In genomic region chr10:7412482-7413251, GRCh38 we compare ENCODE assay signal across 8 cellular contexts. TPM values are rescaled to one million over a fixed set of nuclear protein-coding genes. Genes with fewer than 3 reads are reported as not detected.
DNase-seq lines count a peak whose midpoint lies in the region; ATAC-seq and TF ChIP-seq lines count a peak whose summit lies in the region.

No MANE protein-coding gene starts in this region.

- in situ Hi-C loops in ACHN (cut with HindIII; ENCODE audit: low pct_ligation_motif_present, low pct_unique_long_range_greater_than_20kb, low sequenced_read_pairs): no loop called here

- H3K4me1 Mint-ChIP-seq in activated T-cell treated with anti-CD3 and anti-CD28 coated beads, Interleukin-2, amount 50 U/mL, for 4 hours (ENCODE audit: low read depth): peaks cover 29% of the 10 kb centered on the region

- H3K36me3 Mint-ChIP-seq in activated T-cell treated with anti-CD3 and anti-CD28 coated beads, Interleukin-2, amount 50 U/mL, for 4 hours (ENCODE audit: insufficient read depth): no peaks in the 10 kb centered on the region

- WGBS in hepatocyte (ENCODE audit: low lambda C conversion rate, missing lambda C conversion rate): 3% methylated on average over 42 of the region's 62 CpGs

- H3K4me3 ChIP-seq in GM12865 (ENCODE audit: low read depth, low read length) (peak overlapping the region; percentile 15), hepatocyte (no peak overlapping the region)

- intact Hi-C loops in sciatic nerve (cut with DNase I): loop anchor here (10.0 kb wide), 2 partner anchors 138 to 498 kb away; no protein-coding TSS in a partner anchor

- H3K27me3 ChIP-seq in hepatocyte: peaks cover 51% of the 10 kb centered on the region

- peak overlapping the region; percentile 61 for H2AFZ ChIP-seq in hepatocyte

- no peaks in the 10 kb centered on the region for H3K36me3 ChIP-seq in hepatocyte (replicated peaks; ENCODE audit: insufficient read depth, low read depth)

- no peak for TF ChIP-seq CTCF in GM12865 (IDR thresholded peaks at IDR 0.05; ENCODE audit: insufficient read depth, low read depth, low read length, missing control alignments)
- TF ChIP-seq CTCF in hepatocyte (IDR thresholded peaks at IDR 0.05; ENCODE audit: poor library complexity): no peak

- H3K4me2 ChIP-seq in hepatocyte: peak overlapping the region; percentile 98

- H3K9me3 Mint-ChIP-seq in activated T-cell treated with anti-CD3 and anti-CD28 coated beads, Interleukin-2, amount 50 U/mL, for 4 hours: no peaks in the 10 kb centered on the region

- no peaks in the 10 kb centered on the region for H3K27me3 Mint-ChIP-seq in activated T-cell treated with anti-CD3 and anti-CD28 coated beads, Interleukin-2, amount 50 U/mL, for 4 hours (ENCODE audit: low read depth)

- H3K4me3 Mint-ChIP-seq in activated T-cell treated with anti-CD3 and anti-CD28 coated beads, Interleukin-2, amount 50 U/mL, for 4 hours: peak overlapping the region; percentile 97

- no peaks in the 10 kb centered on the region for H4K20me1 ChIP-seq in hepatocyte (ENCODE audit: insufficient read depth, poor library complexity, severe bottlenecking)

- DNase-seq in GM12865 (ENCODE audit: low read depth): peak; percentile 42
- DNase-seq in activated T-cell treated with anti-CD3 and anti-CD28 coated beads, Interleukin-2, amount 50 U/mL, for 4 hours: no peak
- DNase-seq in hepatocyte (ENCODE audit: low spot score): peak; percentile 63
- peak; percentile 66 for DNase-seq in sciatic nerve (ENCODE audit: low spot score)
- DNase-seq in ACHN: no peak

- no peaks in the 10 kb centered on the region for H3K79me2 ChIP-seq in hepatocyte

- H3K9me3 ChIP-seq in hepatocyte (ENCODE audit: low read depth): no peaks in the 10 kb centered on the region

- no peak for ATAC-seq in activated T-cell treated with anti-CD3 and anti-CD28 coated beads, Interleukin-2, amount 50 U/mL, for 4 hours
- ATAC-seq in sciatic nerve (no peak), HG03469 (IDR thresholded peaks at IDR 0.05; ENCODE audit: unreplicated experiment) (no peak), HG02623 (IDR thresholded peaks at IDR 0.05; ENCODE audit: unreplicated experiment) (no peak)
- ATAC-seq in activated CD4-positive, CD25-positive, alpha-beta regulatory T cell treated with anti-CD3 and anti-CD28 coated beads, Interleukin-2, amount 50 U/mL, for 24 hours: no peak

- no peaks in the 10 kb centered on the region for H3K9me2 ChIP-seq in hepatocyte (replicated peaks; ENCODE audit: insufficient read depth)

- H3K4me1 ChIP-seq in hepatocyte (ENCODE audit: insufficient read depth): peaks cover 22% of the 10 kb centered on the region

- H3K27ac ChIP-seq in hepatocyte: no peak overlapping the region

RNA-seq across cellular contexts. Expression of gene SFMBT2, which starts 1.8 kb away (rescaled TPM):
- total RNA-seq in activated T-cell treated with anti-CD3 and anti-CD28 coated beads, Interleukin-2, amount 50 U/mL, for 4 hours: 10 to 100 TPM; 16.4 to 22.0 (median 20.6) TPM
- total RNA-seq in hepatocyte: 3.0 and 3.8 TPM in 2 replicates
- 1.1 and 2.3 TPM in 2 replicates for polyA plus RNA-seq in hepatocyte
- 14.6 TPM for total RNA-seq in sciatic nerve

Comparison
In these comparisons a context has a peak if more than half of its experiments do, and no peak if none do; other contexts are left out.
1. DNase-seq: peak in GM12865 (single experiment), hepatocyte (single experiment) and sciatic nerve (single experiment); none in activated T-cell treated with anti-CD3 and anti-CD28 coated beads, Interleukin-2, amount 50 U/mL, for 4 hours (single experiment) and ACHN (single experiment).